1 cellular context compared by ENCODE assay signal in genomic region chr19:58353717-58354477, GRCh38.
TF ChIP-seq lines count a peak whose summit lies in the region.

No MANE protein-coding gene starts in this region.

TF ChIP-seq in HepG2, 621 proteins besides CTCF, POLR2A, EP300 and RAD21 (continued from another document):
- TF ChIP-seq, protein P1, sequence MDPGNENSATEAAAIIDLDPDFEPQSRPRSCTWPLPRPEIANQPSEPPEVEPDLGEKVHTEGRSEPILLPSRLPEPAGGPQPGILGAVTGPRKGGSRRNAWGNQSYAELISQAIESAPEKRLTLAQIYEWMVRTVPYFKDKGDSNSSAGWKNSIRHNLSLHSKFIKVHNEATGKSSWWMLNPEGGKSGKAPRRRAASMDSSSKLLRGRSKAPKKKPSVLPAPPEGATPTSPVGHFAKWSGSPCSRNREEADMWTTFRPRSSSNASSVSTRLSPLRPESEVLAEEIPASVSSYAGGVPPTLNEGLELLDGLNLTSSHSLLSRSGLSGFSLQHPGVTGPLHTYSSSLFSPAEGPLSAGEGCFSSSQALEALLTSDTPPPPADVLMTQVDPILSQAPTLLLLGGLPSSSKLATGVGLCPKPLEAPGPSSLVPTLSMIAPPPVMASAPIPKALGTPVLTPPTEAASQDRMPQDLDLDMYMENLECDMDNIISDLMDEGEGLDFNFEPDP (CRISPR knock-in tag; conservative IDR thresholded peaks at IDR 0.05), result no peak
- TF ChIP-seq MYPOP (CRISPR knock-in tag; IDR thresholded peaks at IDR 0.05), result no peak
- no peak for TF ChIP-seq ZBTB20 (CRISPR knock-in tag; IDR thresholded peaks at IDR 0.05; ENCODE audit: borderline replicate concordance, low read depth)
- TF ChIP-seq AGO2 (optimal IDR thresholded peaks at IDR 0.05; ENCODE audit: low read depth, low read length), result peak; percentile 22
- TF ChIP-seq TAF15 (IDR thresholded peaks at IDR 0.05; ENCODE audit: low read depth, low read length, poor library complexity, severe bottlenecking), result no peak
- TF ChIP-seq HOXA7 (CRISPR knock-in tag; IDR thresholded peaks at IDR 0.05), result no peak
- TF ChIP-seq PRDM15 (CRISPR knock-in tag; IDR thresholded peaks at IDR 0.05), result no peak
- no peak for TF ChIP-seq ZNF430 (CRISPR knock-in tag; IDR thresholded peaks at IDR 0.05)
- peak; percentile 66; the same call in 1 of the 2 replicates for TF ChIP-seq HOXA5 (CRISPR knock-in tag; IDR thresholded peaks at IDR 0.05)
- TF ChIP-seq ZNF766 (CRISPR knock-in tag; IDR thresholded peaks at IDR 0.05; ENCODE audit: borderline replicate concordance), result 0 out of 2 replicates have a peak, but pooled peaks have one; percentile 52
- no peak for TF ChIP-seq AKNA (CRISPR knock-in tag; IDR thresholded peaks at IDR 0.05; ENCODE audit: borderline replicate concordance)
- no peak for TF ChIP-seq ARID5B (CRISPR knock-in tag; IDR thresholded peaks at IDR 0.05)
- 0 out of 2 replicates have a peak, but pooled peaks have one; percentile 3 for TF ChIP-seq ZNF746 (CRISPR knock-in tag; IDR thresholded peaks at IDR 0.05)
- TF ChIP-seq SALL2 (CRISPR knock-in tag; IDR thresholded peaks at IDR 0.05), result 0 out of 2 replicates have a peak, but pooled peaks have one; percentile 41
